In the genomic region with DNA sequence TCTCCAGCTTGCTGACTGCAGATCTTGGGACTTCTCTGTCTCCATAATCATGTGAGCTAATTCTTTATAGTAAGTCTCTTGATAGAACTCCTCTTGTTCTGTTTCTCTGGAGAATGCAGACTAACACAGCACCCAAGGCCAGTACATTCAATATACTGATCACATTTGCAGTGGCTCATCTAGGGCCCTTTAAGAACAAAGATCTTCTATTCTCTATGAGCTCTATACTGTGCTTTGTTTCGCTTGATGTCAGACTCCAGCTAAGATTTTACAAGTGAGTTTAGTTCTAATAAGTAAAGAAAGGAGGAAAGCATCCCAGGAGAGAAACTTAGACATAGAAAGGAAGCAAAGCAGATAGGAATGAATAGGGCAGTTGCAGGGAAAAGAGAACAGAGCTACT, we compare ENCODE assay signal across 22 cellular contexts.
"Had no signal": no experiment of that assay in that cellular context is flagged by ENCODE, and none has a peak within 500 bp of the region (broad histone marks: within the 10 kb centered on the region; RNA-seq: fewer than 3 reads in every experiment).

No MANE protein-coding gene starts in this region.

- H3K27ac ChIP-seq: adrenal gland had no signal

- H3K4me1 ChIP-seq: adrenal gland had no signal

- DNase-seq: activated B cell treated with CpG ODN at 0.5 μM for 24 hours; activated CD8-positive, alpha-beta memory T cell treated with anti-CD3 and anti-CD28 coated beads, Interleukin-2, amount 50 U/mL, for 4 hours; activated CD8-positive, alpha-beta T cell treated with anti-CD3 and anti-CD28 coated beads for 36 hours; activated gamma-delta T cell treated with Interleukin-2 at 50 U/mL for 16 hours; activated naive CD4-positive, alpha-beta T cell treated with anti-CD3 and anti-CD28 coated beads, Interleukin-2, amount 10 ng/mL, durations not matched to agents 7 days and 5 days; activated naive CD8-positive, alpha-beta T cell treated with anti-CD3 and anti-CD28 coated beads, Interleukin-2, amount 10 ng/mL, durations not matched to agents 7 days and 5 days; activated T-cell treated with anti-CD3 and anti-CD28 coated beads, Interleukin-2, amount 50 U/mL, for 72 hours; adrenal gland; anterior cingulate cortex; Karpas-422; MM.1S; NCI-H1105; NCI-H1436; NCI-H1694 treated with DMSO at 0.1 percent for 48 hours; NCI-H2029 treated with DMSO at 0.1 percent for 48 hours; NCI-H510A treated with DMSO at 0.1 percent for 48 hours; NCI-H69; PC-3; SHP77 treated with DMSO at 0.1 percent for 48 hours; T-helper 17 cell; T-helper 9 cell had no signal

- H3K36me3 ChIP-seq: adrenal gland had no signal

- H3K4me3 ChIP-seq: adrenal gland had no signal

- H3K9me3 Mint-ChIP-seq: activated B cell treated with CpG ODN at 0.5 μM for 24 hours; activated CD8-positive, alpha-beta T cell treated with anti-CD3 and anti-CD28 coated beads for 36 hours; activated naive CD4-positive, alpha-beta T cell treated with anti-CD3 and anti-CD28 coated beads, Interleukin-2, amount 10 ng/mL, durations not matched to agents 7 days and 5 days; activated naive CD8-positive, alpha-beta T cell treated with anti-CD3 and anti-CD28 coated beads, Interleukin-2, amount 10 ng/mL, durations not matched to agents 7 days and 5 days; activated T-cell treated with anti-CD3 and anti-CD28 coated beads, Interleukin-2, amount 50 U/mL, for 72 hours; activated T-helper 2 cell treated with anti-CD3 and anti-CD28 coated beads, Interferon-gamma antibody, Interleukin-2, Interleukin-4, amounts not matched to agents 10 μg/mL and 5 μg/mL and 100 μg/mL, durations not matched to agents 14 hours and 24 hours and 36 hours had no signal

- H3K4me3 Mint-ChIP-seq: activated B cell treated with CpG ODN at 0.5 μM for 24 hours; activated CD8-positive, alpha-beta T cell treated with anti-CD3 and anti-CD28 coated beads for 36 hours; activated naive CD4-positive, alpha-beta T cell treated with anti-CD3 and anti-CD28 coated beads, Interleukin-2, amount 10 ng/mL, durations not matched to agents 7 days and 5 days; activated naive CD8-positive, alpha-beta T cell treated with anti-CD3 and anti-CD28 coated beads, Interleukin-2, amount 10 ng/mL, durations not matched to agents 7 days and 5 days; activated T-cell treated with anti-CD3 and anti-CD28 coated beads, Interleukin-2, amount 50 U/mL, for 72 hours; T-helper 17 cell had no signal

- H3K9me3 ChIP-seq: adrenal gland had no signal

- H3K27me3 ChIP-seq: adrenal gland had no signal

- H3K4me1 Mint-ChIP-seq: activated B cell treated with CpG ODN at 0.5 μM for 24 hours; activated naive CD4-positive, alpha-beta T cell treated with anti-CD3 and anti-CD28 coated beads, Interleukin-2, amount 10 ng/mL, durations not matched to agents 7 days and 5 days; activated naive CD8-positive, alpha-beta T cell treated with anti-CD3 and anti-CD28 coated beads, Interleukin-2, amount 10 ng/mL, durations not matched to agents 7 days and 5 days had no signal

- H3K36me3 Mint-ChIP-seq: activated naive CD4-positive, alpha-beta T cell treated with anti-CD3 and anti-CD28 coated beads, Interleukin-2, amount 10 ng/mL, durations not matched to agents 7 days and 5 days; activated naive CD8-positive, alpha-beta T cell treated with anti-CD3 and anti-CD28 coated beads, Interleukin-2, amount 10 ng/mL, durations not matched to agents 7 days and 5 days had no signal

- H3K27ac Mint-ChIP-seq: activated B cell treated with CpG ODN at 0.5 μM for 24 hours; activated CD8-positive, alpha-beta T cell treated with anti-CD3 and anti-CD28 coated beads for 36 hours; activated naive CD4-positive, alpha-beta T cell treated with anti-CD3 and anti-CD28 coated beads, Interleukin-2, amount 10 ng/mL, durations not matched to agents 7 days and 5 days; activated naive CD8-positive, alpha-beta T cell treated with anti-CD3 and anti-CD28 coated beads, Interleukin-2, amount 10 ng/mL, durations not matched to agents 7 days and 5 days; activated T-cell treated with anti-CD3 and anti-CD28 coated beads, Interleukin-2, amount 50 U/mL, for 72 hours; activated T-helper 2 cell treated with anti-CD3 and anti-CD28 coated beads, Interferon-gamma antibody, Interleukin-2, Interleukin-4, amounts not matched to agents 10 μg/mL and 5 μg/mL and 100 μg/mL, durations not matched to agents 14 hours and 24 hours and 36 hours; T-helper 17 cell had no signal
